ENCODE assay signal across 8 cellular contexts in genomic region chr6:21022343-21023107, GRCh38.
DNase-seq lines count a peak whose midpoint lies in the region; ATAC-seq and TF ChIP-seq lines count a peak whose summit lies in the region.

No MANE protein-coding gene starts in this region.

- no peak overlapping the region for H3K27ac ChIP-seq in upper lobe of right lung

- H3K27ac Mint-ChIP-seq in activated CD4-positive, alpha-beta T cell treated with anti-CD3 and anti-CD28 coated beads for 36 hours = no peak overlapping the region

- peaks cover 10% of the 10 kb centered on the region for H3K9me3 Mint-ChIP-seq in activated CD4-positive, alpha-beta T cell treated with anti-CD3 and anti-CD28 coated beads for 36 hours (ENCODE audit: low read depth)

- H3K4me1 ChIP-seq in upper lobe of right lung = peaks cover 9% of the 10 kb centered on the region

- ATAC-seq in GM18873 (IDR thresholded peaks at IDR 0.05; ENCODE audit: low FRiP score, unreplicated experiment) = peak; percentile 96
- peak; percentile 90 for ATAC-seq in HG02943 (IDR thresholded peaks at IDR 0.05; ENCODE audit: low read depth, unreplicated experiment)
- peak; percentile 82 for ATAC-seq in upper lobe of right lung
- ATAC-seq in activated CD4-positive, CD25-positive, alpha-beta regulatory T cell treated with anti-CD3 and anti-CD28 coated beads, Interleukin-2, amount 50 U/mL, for 24 hours = no peak
- no peak for ATAC-seq in activated CD4-positive, alpha-beta T cell treated with anti-CD3 and anti-CD28 coated beads for 36 hours

- no peaks in the 10 kb centered on the region for H3K9me3 ChIP-seq in upper lobe of right lung

- no peaks in the 10 kb centered on the region for H3K27me3 Mint-ChIP-seq in activated CD4-positive, alpha-beta T cell treated with anti-CD3 and anti-CD28 coated beads for 36 hours

- H3K4me3 ChIP-seq in fibroblast of pulmonary artery (replicated peaks; ENCODE audit: low read depth, low read length) (no peak overlapping the region), upper lobe of right lung (no peak overlapping the region)

- TF ChIP-seq CTCF in fibroblast of pulmonary artery (IDR thresholded peaks at IDR 0.05; ENCODE audit: low read length, missing control alignments) = no peak
- no peak for TF ChIP-seq CTCF in upper lobe of right lung (IDR thresholded peaks at IDR 0.05)

- no peaks in the 10 kb centered on the region for H3K4me1 Mint-ChIP-seq in activated CD4-positive, alpha-beta T cell treated with anti-CD3 and anti-CD28 coated beads for 36 hours

- H3K4me3 Mint-ChIP-seq in activated CD4-positive, alpha-beta T cell treated with anti-CD3 and anti-CD28 coated beads for 36 hours = no peak overlapping the region

- DNase-seq in NCI-H2196 (lab: John Stamatoyannopoulos, UW; ENCODE audit: unreplicated experiment) = peak; percentile 82
- peak; percentile 79 for DNase-seq in fibroblast of pulmonary artery (ENCODE audit: low read depth)
- DNase-seq in upper lobe of right lung = no peak
- DNase-seq in NCI-H2227 treated with DMSO at 0.1 percent for 48 hours (lab: John Stamatoyannopoulos, UW) = no peak
- no peak for DNase-seq in activated CD4-positive, alpha-beta T cell treated with anti-CD3 and anti-CD28 coated beads for 36 hours

- intact Hi-C loops in upper lobe of right lung (cut with DNase I) = no loop called here
- intact Hi-C loops in activated CD4-positive, alpha-beta T cell treated with anti-CD3 and anti-CD28 coated beads for 36 hours (cut with DNase I, micrococcal nuclease) = no loop called here

- CTCF ChIA-PET in activated CD4-positive, alpha-beta T cell treated with anti-CD3 and anti-CD28 coated beads for 36 hours (lab: Charles Lee) = no interaction called here

- peaks cover 28% of the 10 kb centered on the region for H3K36me3 Mint-ChIP-seq in activated CD4-positive, alpha-beta T cell treated with anti-CD3 and anti-CD28 coated beads for 36 hours (ENCODE audit: low read depth)

- H3K36me3 ChIP-seq in upper lobe of right lung = no peaks in the 10 kb centered on the region

- POLR2A ChIA-PET in activated CD4-positive, alpha-beta T cell treated with anti-CD3 and anti-CD28 coated beads for 36 hours (lab: Charles Lee) = interaction anchor here (0.7 kb wide), 1 partner anchor 658 kb away, joined by 3 read pairs; no protein-coding TSS in a partner anchor

- H3K27me3 ChIP-seq in upper lobe of right lung = no peaks in the 10 kb centered on the region

Comparison
In these comparisons a context has a peak if more than half of its experiments do, and no peak if none do; other contexts are left out.
1. ATAC-seq: peak in GM18873 (single experiment), HG02943 (single experiment) and upper lobe of right lung (single experiment); none in activated CD4-positive, CD25-positive, alpha-beta regulatory T cell treated with anti-CD3 and anti-CD28 coated beads, Interleukin-2, amount 50 U/mL, for 24 hours (0 of 2) and activated CD4-positive, alpha-beta T cell treated with anti-CD3 and anti-CD28 coated beads for 36 hours (single experiment).
2. DNase-seq: peak in NCI-H2196 (single experiment) and fibroblast of pulmonary artery (single experiment); none in upper lobe of right lung (single experiment), NCI-H2227 treated with DMSO at 0.1 percent for 48 hours (single experiment) and activated CD4-positive, alpha-beta T cell treated with anti-CD3 and anti-CD28 coated beads for 36 hours (single experiment).